In genomic region chr14:68897559-68898160, GRCh38 we compare ENCODE assay signal across 17 cellular contexts.
DNase-seq lines count a peak whose midpoint lies in the region; ATAC-seq and TF ChIP-seq lines count a peak whose summit lies in the region.
"Had no signal": no experiment of that assay in that cellular context is flagged by ENCODE, and none has a peak within 500 bp of the region (broad histone marks: within the 10 kb centered on the region; RNA-seq: fewer than 3 reads in every experiment).

No MANE protein-coding gene starts in this region.

- H3K27ac ChIP-seq in ascending aorta (peak overlapping the region; percentile 52 to 71), upper lobe of right lung (no peak overlapping the region)
- H3K27ac ChIP-seq in naive thymus-derived CD4-positive, alpha-beta T cell (ENCODE audit: low read depth, low read length): no peak overlapping the region
- H3K27ac ChIP-seq: psoas muscle, thyroid gland had no signal

- H3K36me3 ChIP-seq in ascending aorta (peaks cover 88 to 89% of the 10 kb centered on the region in 2 donors), upper lobe of right lung (peaks cover 74% of the 10 kb centered on the region)
- peaks cover 0 to 98% (median 44%) of the 10 kb centered on the region in 3 experiments for H3K36me3 ChIP-seq in naive thymus-derived CD4-positive, alpha-beta T cell (ENCODE audit: control insufficient read depth in 2 of 3, insufficient read depth in 3 of 3, low read length in 3 of 3)

- peaks cover 6 to 59% of the 10 kb centered on the region in 2 donors for H3K4me1 ChIP-seq in ascending aorta
- H3K4me1 ChIP-seq in naive thymus-derived CD4-positive, alpha-beta T cell (ENCODE audit: control insufficient read depth in 2 of 2, insufficient read depth in 2 of 2, low read length in 2 of 2): no peaks in the 10 kb centered on the region
- H3K4me1 ChIP-seq in upper lobe of right lung: no peaks in the 10 kb centered on the region
- H3K4me1 ChIP-seq: psoas muscle, thyroid gland had no signal

- H3K27me3 Mint-ChIP-seq in activated naive CD8-positive, alpha-beta T cell: no peaks in the 10 kb centered on the region
- peaks cover 6% of the 10 kb centered on the region for H3K27me3 Mint-ChIP-seq in activated naive CD8-positive, alpha-beta T cell treated with anti-CD3 and anti-CD28 coated beads for 36 hours
- no peaks in the 10 kb centered on the region for H3K27me3 Mint-ChIP-seq in naive thymus-derived CD4-positive, alpha-beta T cell

- TF ChIP-seq CTCF in ascending aorta (IDR thresholded peaks at IDR 0.05): no peak
- TF ChIP-seq CTCF in upper lobe of right lung (IDR thresholded peaks at IDR 0.05): no peak

- H3K9me3 ChIP-seq in ascending aorta: no peaks in the 10 kb centered on the region
- H3K9me3 ChIP-seq in naive thymus-derived CD4-positive, alpha-beta T cell (ENCODE audit: control insufficient read depth in 2 of 3, low read length in 3 of 3): no peaks in the 10 kb centered on the region
- H3K9me3 ChIP-seq in upper lobe of right lung: no peaks in the 10 kb centered on the region
- H3K9me3 ChIP-seq: psoas muscle, thyroid gland had no signal

- CTCF ChIA-PET in naive thymus-derived CD4-positive, alpha-beta T cell (lab: Charles Lee): interaction anchor here (1.1 kb wide), 1 partner anchor 159 kb away, joined by 3 read pairs; no protein-coding TSS in a partner anchor

- ATAC-seq in naive thymus-derived CD4-positive, alpha-beta T cell: no peak
- ATAC-seq in upper lobe of right lung: peak; percentile 24
- ATAC-seq in HG03135 (IDR thresholded peaks at IDR 0.05; ENCODE audit: unreplicated experiment): no peak
- ATAC-seq: Panc1, psoas muscle had no signal

- POLR2A ChIA-PET in naive thymus-derived CD4-positive, alpha-beta T cell (lab: Charles Lee): no interaction called here

- no peak for DNase-seq in activated naive CD8-positive, alpha-beta T cell treated with anti-CD3 and anti-CD28 coated beads for 36 hours
- DNase-seq in ascending aorta (ENCODE audit: low spot score in 2 of 2): no peak
- no peak for DNase-seq in naive thymus-derived CD4-positive, alpha-beta T cell
- DNase-seq in upper lobe of right lung: no peak
- DNase-seq in SHP77 (lab: John Stamatoyannopoulos, UW): no peak
- DNase-seq in LoVo (ENCODE audit: low spot score): no peak
- DNase-seq: activated CD4-positive, CD25-positive, alpha-beta regulatory T cell; amniotic stem cell; hippocampal formation; Karpas-422; NCI-H1930; NCI-H526 treated with DMSO at 0.1 percent for 48 hours; thyroid gland had no signal

- H3K36me3 Mint-ChIP-seq in activated naive CD8-positive, alpha-beta T cell: peaks cover 14% of the 10 kb centered on the region
- peaks cover 47% of the 10 kb centered on the region for H3K36me3 Mint-ChIP-seq in activated naive CD8-positive, alpha-beta T cell treated with anti-CD3 and anti-CD28 coated beads for 36 hours
- H3K36me3 Mint-ChIP-seq in naive thymus-derived CD4-positive, alpha-beta T cell: peaks cover 4 to 57% (median 15%) of the 10 kb centered on the region in 5 donors

- intact Hi-C loops in ascending aorta (cut with DNase I) (no loop called here), upper lobe of right lung (cut with DNase I) (no loop called here)
- intact Hi-C loops in naive thymus-derived CD4-positive, alpha-beta T cell (cut with micrococcal nuclease): no loop called here

- H3K4me3 Mint-ChIP-seq in activated naive CD8-positive, alpha-beta T cell: no peak overlapping the region
- H3K4me3 Mint-ChIP-seq in activated naive CD8-positive, alpha-beta T cell treated with anti-CD3 and anti-CD28 coated beads for 36 hours: no peak overlapping the region
- H3K4me3 Mint-ChIP-seq in naive thymus-derived CD4-positive, alpha-beta T cell: no peak overlapping the region

- H3K4me3 ChIP-seq in ascending aorta (no peak overlapping the region), upper lobe of right lung (no peak overlapping the region)
- no peak overlapping the region for H3K4me3 ChIP-seq in naive thymus-derived CD4-positive, alpha-beta T cell (ENCODE audit: low read length)
- H3K4me3 ChIP-seq: psoas muscle, thyroid gland had no signal

- peaks cover 30% of the 10 kb centered on the region for H3K4me1 Mint-ChIP-seq in activated naive CD8-positive, alpha-beta T cell (ENCODE audit: low read depth)
- H3K4me1 Mint-ChIP-seq in activated naive CD8-positive, alpha-beta T cell treated with anti-CD3 and anti-CD28 coated beads for 36 hours: peaks cover 36% of the 10 kb centered on the region
- peaks cover 17 to 28% (median 22%) of the 10 kb centered on the region in 7 donors for H3K4me1 Mint-ChIP-seq in naive thymus-derived CD4-positive, alpha-beta T cell

- H3K27me3 ChIP-seq in ascending aorta (no peaks in the 10 kb centered on the region), upper lobe of right lung (no peaks in the 10 kb centered on the region)
- no peaks in the 10 kb centered on the region for H3K27me3 ChIP-seq in naive thymus-derived CD4-positive, alpha-beta T cell (ENCODE audit: control insufficient read depth in 2 of 2, insufficient read depth in 2 of 2, low read length in 2 of 2)
- H3K27me3 ChIP-seq: thyroid gland had no signal

- no peaks in the 10 kb centered on the region for H3K9me3 Mint-ChIP-seq in activated naive CD8-positive, alpha-beta T cell (ENCODE audit: low read depth)
- H3K9me3 Mint-ChIP-seq in activated naive CD8-positive, alpha-beta T cell treated with anti-CD3 and anti-CD28 coated beads for 36 hours: no peaks in the 10 kb centered on the region
- peaks cover 0 to 7% (median 0%) of the 10 kb centered on the region in 11 donors for H3K9me3 Mint-ChIP-seq in naive thymus-derived CD4-positive, alpha-beta T cell

- H3K27ac Mint-ChIP-seq in activated naive CD8-positive, alpha-beta T cell: peak overlapping the region; percentile 85
- no peak overlapping the region for H3K27ac Mint-ChIP-seq in activated naive CD8-positive, alpha-beta T cell treated with anti-CD3 and anti-CD28 coated beads for 36 hours
- H3K27ac Mint-ChIP-seq in naive thymus-derived CD4-positive, alpha-beta T cell: peak overlapping the region in 8 of 9 donors; percentile 63 to 91 (median 78)

Comparison
In these comparisons a context has a peak if more than half of its experiments do, and no peak if none do; other contexts are left out.
1. H3K27ac ChIP-seq: peak in ascending aorta (2 of 2); none in naive thymus-derived CD4-positive, alpha-beta T cell (single experiment) and upper lobe of right lung (single experiment).